Comparison of ENCODE assay signal across 13 cellular contexts in genomic region chr12:109881752-109882151, GRCh38. TPM values are rescaled to one million over a fixed set of nuclear protein-coding genes. Genes with fewer than 3 reads are reported as not detected.
DNase-seq lines count a peak whose midpoint lies in the region; FAIRE-seq and TF ChIP-seq lines count a peak whose summit lies in the region.
"Had no signal": no experiment of that assay in that cellular context is flagged by ENCODE, and none has a peak within 500 bp of the region (broad histone marks: within the 10 kb centered on the region; RNA-seq: fewer than 3 reads in every experiment).

No MANE protein-coding gene starts in this region.

- no peaks in the 10 kb centered on the region for H3K9me3 Mint-ChIP-seq in activated CD4-positive, alpha-beta T cell treated with anti-CD3 and anti-CD28 coated beads, Interleukin-2, amount 10 ng/mL, durations not matched to agents 24 days and 14 days
- H3K9me3 Mint-ChIP-seq in IgD-negative memory B cell (no peaks in the 10 kb centered on the region), neural crest cell (no peaks in the 10 kb centered on the region)

- peak overlapping the region; percentile 89 for H3K4me3 Mint-ChIP-seq in activated CD4-positive, alpha-beta T cell treated with anti-CD3 and anti-CD28 coated beads, Interleukin-2, amount 10 ng/mL, durations not matched to agents 24 days and 14 days
- H3K4me3 Mint-ChIP-seq in IgD-negative memory B cell (peak overlapping the region in 3 of 4 donors; percentile 8 to 89 (median 84)), neural crest cell (peak overlapping the region; percentile 93)

- CTCF ChIA-PET in endothelial cell of umbilical vein (lab: Charles Lee): no interaction called here

- H4K20me1 ChIP-seq in endothelial cell of umbilical vein (replicated peaks; ENCODE audit: control insufficient read depth, extremely low read depth, insufficient read depth, low read length): no peaks in the 10 kb centered on the region

- no peaks in the 10 kb centered on the region for H3K36me3 Mint-ChIP-seq in activated CD4-positive, alpha-beta T cell treated with anti-CD3 and anti-CD28 coated beads, Interleukin-2, amount 10 ng/mL, durations not matched to agents 24 days and 14 days (ENCODE audit: low read depth)
- H3K36me3 Mint-ChIP-seq in IgD-negative memory B cell: no peaks in the 10 kb centered on the region
- no peaks in the 10 kb centered on the region for H3K36me3 Mint-ChIP-seq in neural crest cell (ENCODE audit: low read depth)

- no peak overlapping the region for H3K4me2 ChIP-seq in endothelial cell of umbilical vein (ENCODE audit: insufficient read depth, low read length)

- no peak overlapping the region for H3K27ac ChIP-seq in endothelial cell of umbilical vein (ENCODE audit: insufficient read depth, low read depth, low read length)
- H3K27ac ChIP-seq in coronary artery: no peak overlapping the region
- H3K27ac ChIP-seq: prostate gland had no signal

- intact Hi-C loops in activated CD4-positive, alpha-beta T cell treated with anti-CD3 and anti-CD28 coated beads, Interleukin-2, amount 10 ng/mL, durations not matched to agents 24 days and 14 days (cut with micrococcal nuclease): loop anchor here (2.0 kb wide), 1 partner anchor 19 kb away; the partner anchor contains the start of gene TCHP
- intact Hi-C loops in endothelial cell of umbilical vein (cut with micrococcal nuclease): loop anchor here (2.0 kb wide), 1 partner anchor 363 kb away; no protein-coding TSS in a partner anchor

- H3K9me3 ChIP-seq in endothelial cell of umbilical vein (replicated peaks; ENCODE audit: control insufficient read depth, insufficient read depth, low read length): no peaks in the 10 kb centered on the region
- H3K9me3 ChIP-seq: prostate gland had no signal

- H3K4me3 ChIP-seq in endothelial cell of umbilical vein (replicated peaks in 1 of 3; ENCODE audit: insufficient read depth in 1 of 3, low read depth in 1 of 3, low read length in 3 of 3): no peak overlapping the region
- H3K4me3 ChIP-seq in coronary artery: no peak overlapping the region
- H3K4me3 ChIP-seq: prostate gland had no signal

- TF ChIP-seq CTCF in endothelial cell of umbilical vein (IDR thresholded peaks at IDR 0.05; ENCODE audit: extremely low read depth in 1 of 2, insufficient read depth in 1 of 2, low read depth in 1 of 2, low read length in 2 of 2): no peak
- no peak for TF ChIP-seq CTCF in neural crest cell (conservative IDR thresholded peaks at IDR 0.05)
- no peak for TF ChIP-seq CTCF in coronary artery (IDR thresholded peaks at IDR 0.05)

- H3K36me3 ChIP-seq in endothelial cell of umbilical vein (ENCODE audit: control insufficient read depth in 2 of 2, extremely low read depth in 1 of 2, insufficient read depth in 2 of 2, low read length in 2 of 2): no peaks in the 10 kb centered on the region
- H3K36me3 ChIP-seq: prostate gland had no signal

- H3K9ac ChIP-seq in endothelial cell of umbilical vein (replicated peaks; ENCODE audit: extremely low read depth, insufficient read depth, low read length): no peak overlapping the region

- H3K9me1 ChIP-seq in endothelial cell of umbilical vein (replicated peaks; ENCODE audit: control insufficient read depth, extremely low read depth, insufficient read depth, low read length): no peaks in the 10 kb centered on the region

- H3K79me2 ChIP-seq in endothelial cell of umbilical vein (ENCODE audit: control insufficient read depth, insufficient read depth, low read length): peaks cover 22% of the 10 kb centered on the region

- dilution Hi-C loops in endothelial cell of umbilical vein (cut with MboI; ENCODE audit: extremely low pct_ligation_motif_present, low sequenced_read_pairs): no loop called here

- H3K27me3 ChIP-seq in endothelial cell of umbilical vein (ENCODE audit: control insufficient read depth in 2 of 2, insufficient read depth in 2 of 2, low read length in 2 of 2): no peaks in the 10 kb centered on the region

- TF ChIP-seq POLR2A in endothelial cell of umbilical vein (IDR thresholded peaks at IDR 0.05; ENCODE audit: low read depth, low read length): no peak

- H3K4me1 Mint-ChIP-seq in activated CD4-positive, alpha-beta T cell treated with anti-CD3 and anti-CD28 coated beads, Interleukin-2, amount 10 ng/mL, durations not matched to agents 24 days and 14 days: peaks cover 29% of the 10 kb centered on the region
- H3K4me1 Mint-ChIP-seq in IgD-negative memory B cell (peaks cover 14 to 33% (median 20%) of the 10 kb centered on the region in 3 donors), neural crest cell (peaks cover 39% of the 10 kb centered on the region)

- no TSS peak for BruUV-seq in endothelial cell of umbilical vein (replicated peaks; lab: Mats Ljungman, UMichigan)

- POLR2A ChIA-PET in endothelial cell of umbilical vein (lab: Charles Lee): no interaction called here

- H3K27me3 Mint-ChIP-seq in activated CD4-positive, alpha-beta T cell treated with anti-CD3 and anti-CD28 coated beads, Interleukin-2, amount 10 ng/mL, durations not matched to agents 24 days and 14 days: peaks cover 23% of the 10 kb centered on the region
- H3K27me3 Mint-ChIP-seq in IgD-negative memory B cell: no peaks in the 10 kb centered on the region
- peaks cover 46% of the 10 kb centered on the region for H3K27me3 Mint-ChIP-seq in neural crest cell (ENCODE audit: low read depth)

- DNase-seq in activated CD4-positive, alpha-beta T cell treated with anti-CD3 and anti-CD28 coated beads, Interleukin-2, amount 10 ng/mL, durations not matched to agents 24 days and 14 days: no peak
- DNase-seq in activated CD4-positive, alpha-beta T cell treated with anti-CD3 and anti-CD28 coated beads, Interleukin-2, amount 50 U/mL, for 4 hours: no peak
- no peak for DNase-seq in endothelial cell of umbilical vein (ENCODE audit: low read depth, low spot score)
- DNase-seq in neural crest cell (ENCODE audit: low read depth, low spot score): no peak
- no peak for DNase-seq in SHP77 (lab: John Stamatoyannopoulos, UW)
- DNase-seq in NCI-H1436 treated with DMSO at 0.1 percent for 48 hours (lab: John Stamatoyannopoulos, UW): no peak
- no peak for DNase-seq in coronary artery (ENCODE audit: low spot score)
- DNase-seq: activated CD8-positive, alpha-beta memory T cell treated with anti-CD3 and anti-CD28 coated beads, Interleukin-2, amount 50 U/mL, for 4 hours; effector CD8-positive, alpha-beta T cell; islet precursor cell had no signal

- no peak overlapping the region for H3K27ac Mint-ChIP-seq in activated CD4-positive, alpha-beta T cell treated with anti-CD3 and anti-CD28 coated beads, Interleukin-2, amount 10 ng/mL, durations not matched to agents 24 days and 14 days
- H3K27ac Mint-ChIP-seq in IgD-negative memory B cell: peak overlapping the region in 1 of 3 donors; percentile 52
- H3K27ac Mint-ChIP-seq in neural crest cell (ENCODE audit: unreplicated experiment): no peak overlapping the region

- peak; percentile 54 for FAIRE-seq in endothelial cell of umbilical vein (lab: Jason Lieb, UNC)

- H3K4me1 ChIP-seq in endothelial cell of umbilical vein (ENCODE audit: control insufficient read depth, extremely low read depth, insufficient read depth, low read length): peaks cover 17% of the 10 kb centered on the region

- no peak overlapping the region for H2AFZ ChIP-seq in endothelial cell of umbilical vein (ENCODE audit: low read depth, low read length)

TF ChIP-seq in endothelial cell of umbilical vein, 7 proteins besides CTCF, POLR2A, EP300 and RAD21 (continues in another document):
- TF ChIP-seq POLR2AphosphoS5 (IDR thresholded peaks at IDR 0.05; ENCODE audit: insufficient read depth, low read depth, low read length) (no peak), JUN (IDR thresholded peaks at IDR 0.05; ENCODE audit: borderline replicate concordance, insufficient read depth, insufficient read length, low read depth) (no peak)

RNA-seq across cellular contexts. Expression of gene GLTP, which starts 1.4 kb away (rescaled TPM):
- total RNA-seq in activated CD4-positive, alpha-beta T cell treated with anti-CD3 and anti-CD28 coated beads, Interleukin-2, amount 10 ng/mL, durations not matched to agents 24 days and 14 days: 27.9 and 28.2 TPM in 2 replicates
- polyA plus RNA-seq in IgD-negative memory B cell: 47.8 TPM
- 46.6 and 48.0 TPM in 2 replicates for total RNA-seq in endothelial cell of umbilical vein
- polyA plus RNA-seq in endothelial cell of umbilical vein: 20.1 and 21.5 TPM in 2 replicates
- polyA plus RNA-seq in endothelial cell of umbilical vein (2011; cell fraction: cytosol; rRNA removed): 50.6 and 51.7 TPM in 2 replicates
- polyA plus RNA-seq in endothelial cell of umbilical vein (2011; cell fraction: nucleus; rRNA removed): 10.4 and 16.5 TPM in 2 replicates
- polyA plus RNA-seq in endothelial cell of umbilical vein (2012): 45.2 and 53.0 TPM in 2 replicates
- 32.0 and 36.3 TPM in 2 replicates for polyA minus RNA-seq in endothelial cell of umbilical vein
- 22.4 TPM for polyA minus RNA-seq in endothelial cell of umbilical vein (2011; cell fraction: cytosol; rRNA and poly(A)+ RNA removed)
- polyA minus RNA-seq in endothelial cell of umbilical vein (2011; cell fraction: nucleus; rRNA and poly(A)+ RNA removed): 6.1 and 6.6 TPM in 2 replicates
- 32.0 and 34.0 TPM in 2 replicates for total RNA-seq in neural crest cell

RNA-seq across cellular contexts. Expression of gene TCHP, which starts 18.3 kb away (rescaled TPM):
- 30.9 and 34.0 TPM in 2 replicates for total RNA-seq in activated CD4-positive, alpha-beta T cell treated with anti-CD3 and anti-CD28 coated beads, Interleukin-2, amount 10 ng/mL, durations not matched to agents 24 days and 14 days
- 12.5 TPM for polyA plus RNA-seq in IgD-negative memory B cell
- 24.3 and 26.0 TPM in 2 replicates for total RNA-seq in endothelial cell of umbilical vein
- 9.4 and 12.9 TPM in 2 replicates for polyA plus RNA-seq in endothelial cell of umbilical vein
- 12.1 and 12.5 TPM in 2 replicates for polyA plus RNA-seq in endothelial cell of umbilical vein (2011; cell fraction: cytosol; rRNA removed)
- 42.3 and 50.3 TPM in 2 replicates for polyA plus RNA-seq in endothelial cell of umbilical vein (2011; cell fraction: nucleus; rRNA removed)
- 18.5 and 20.5 TPM in 2 replicates for polyA plus RNA-seq in endothelial cell of umbilical vein (2012)
- polyA minus RNA-seq in endothelial cell of umbilical vein: 8.3 and 13.2 TPM in 2 replicates
- polyA minus RNA-seq in endothelial cell of umbilical vein (2011; cell fraction: cytosol; rRNA and poly(A)+ RNA removed): 9.9 TPM
- 11.3 and 18.9 TPM in 2 replicates for polyA minus RNA-seq in endothelial cell of umbilical vein (2011; cell fraction: nucleus; rRNA and poly(A)+ RNA removed)
- 27.6 and 31.4 TPM in 2 replicates for total RNA-seq in neural crest cell

RNA-seq across cellular contexts. Expression of gene TRPV4, which starts 48.6 kb away (rescaled TPM):
- total RNA-seq in activated CD4-positive, alpha-beta T cell treated with anti-CD3 and anti-CD28 coated beads, Interleukin-2, amount 10 ng/mL, durations not matched to agents 24 days and 14 days: not detected in 2 replicates
- polyA plus RNA-seq in IgD-negative memory B cell: not detected
- 8.8 and 12.3 TPM in 2 replicates for total RNA-seq in endothelial cell of umbilical vein
- polyA plus RNA-seq in endothelial cell of umbilical vein: 22.3 and 24.5 TPM in 2 replicates
- 11.3 and 12.3 TPM in 2 replicates for polyA plus RNA-seq in endothelial cell of umbilical vein (2011; cell fraction: cytosol; rRNA removed)
- 19.9 and 23.7 TPM in 2 replicates for polyA plus RNA-seq in endothelial cell of umbilical vein (2011; cell fraction: nucleus; rRNA removed)
- polyA plus RNA-seq in endothelial cell of umbilical vein (2012): 12.3 and 17.2 TPM in 2 replicates
- 22.6 and 29.3 TPM in 2 replicates for polyA minus RNA-seq in endothelial cell of umbilical vein
- polyA minus RNA-seq in endothelial cell of umbilical vein (2011; cell fraction: cytosol; rRNA and poly(A)+ RNA removed): not detected
- 13.3 and 16.9 TPM in 2 replicates for polyA minus RNA-seq in endothelial cell of umbilical vein (2011; cell fraction: nucleus; rRNA and poly(A)+ RNA removed)
- total RNA-seq in neural crest cell: 3.5 and 3.7 TPM in 2 replicates
- total RNA-seq: A172 had no signal
